Comparison of ENCODE assay signal across 8 cellular contexts in genomic region chr1:8423702-8424538, GRCh38.
DNase-seq lines count a peak whose midpoint lies in the region; ATAC-seq and TF ChIP-seq lines count a peak whose summit lies in the region.

No MANE protein-coding gene starts in this region.

- H3K27me3 Mint-ChIP-seq in GM23338 (ENCODE audit: insufficient read depth, low read depth, poor library complexity): peaks cover 16% of the 10 kb centered on the region
- no peaks in the 10 kb centered on the region for H3K27me3 Mint-ChIP-seq in stimulated activated naive CD8-positive, alpha-beta T cell treated with anti-CD3 and anti-CD28 coated beads, Interleukin-15, Interleukin-2, amounts not matched to agents 100 ng/mL and 50 ng/mL, for 24 hours

- no peaks in the 10 kb centered on the region for H3K9me3 ChIP-seq in BE2C
- H3K9me3 ChIP-seq in muscle layer of duodenum (ENCODE audit: control insufficient read depth in 1 of 2, low read length in 2 of 2): no peaks in the 10 kb centered on the region

- H3K9me3 Mint-ChIP-seq in GM23338: no peaks in the 10 kb centered on the region; the same call in 2 of the 3 replicates
- no peaks in the 10 kb centered on the region for H3K9me3 Mint-ChIP-seq in stimulated activated naive CD8-positive, alpha-beta T cell treated with anti-CD3 and anti-CD28 coated beads, Interleukin-15, Interleukin-2, amounts not matched to agents 100 ng/mL and 50 ng/mL, for 24 hours

- H3F3A ChIP-seq in GM23338 (replicated peaks; ENCODE audit: low read depth): peaks cover 9% of the 10 kb centered on the region; the same call in 1 of the 2 replicates

- H3K36me3 ChIP-seq in BE2C (0 out of 2 replicates have a peak, but pooled peaks cover 3% of the 10 kb centered on the region), GM23338 (ENCODE audit: insufficient read depth) (no peaks in the 10 kb centered on the region), muscle layer of duodenum (ENCODE audit: control insufficient read depth in 1 of 2, insufficient read depth in 2 of 2, low read length in 2 of 2) (peaks cover 7 to 15% of the 10 kb centered on the region in 2 donors)

- H3K4me3 ChIP-seq in BE2C (ENCODE audit: low read depth, low read length): peak overlapping the region; percentile 77
- peak overlapping the region; percentile 78 for H3K4me3 ChIP-seq in GM23338
- peak overlapping the region; percentile 63 for H3K4me3 ChIP-seq in epithelial cell of proximal tubule (ENCODE audit: low read depth, low read length)
- H3K4me3 ChIP-seq in muscle layer of duodenum (ENCODE audit: low read depth in 1 of 2, low read length in 2 of 2): peak overlapping the region; percentile 83 to 97

- peaks cover 4% of the 10 kb centered on the region; the same call in 1 of the 2 replicates for H3K9me2 ChIP-seq in GM23338 (ENCODE audit: insufficient read depth)

- TF ChIP-seq CTCF in BE2C (IDR thresholded peaks at IDR 0.05; ENCODE audit: low read depth, low read length) (no peak), GM23338 (conservative IDR thresholded peaks at IDR 0.05; ENCODE audit: low read depth in 2 of 2) (no peak), epithelial cell of proximal tubule (conservative IDR thresholded peaks at IDR 0.05; ENCODE audit: low read depth, low read length) (peak; percentile 8)

- ATAC-seq in GM23338: peak; percentile 71

- H4K20me1 ChIP-seq in GM23338 (replicated peaks; ENCODE audit: insufficient read depth): peaks cover 28% of the 10 kb centered on the region

- peak overlapping the region; percentile 96 for H3K27ac ChIP-seq in GM23338 (ENCODE audit: low read depth)
- H3K27ac ChIP-seq in muscle layer of duodenum (ENCODE audit: low read length): peak overlapping the region; percentile 89

- H3K4me1 Mint-ChIP-seq in GM23338: peaks cover 25% of the 10 kb centered on the region
- H3K4me1 Mint-ChIP-seq in stimulated activated naive CD8-positive, alpha-beta T cell treated with anti-CD3 and anti-CD28 coated beads, Interleukin-15, Interleukin-2, amounts not matched to agents 100 ng/mL and 50 ng/mL, for 24 hours (ENCODE audit: low read depth): peaks cover 48% of the 10 kb centered on the region

- peaks cover 4% of the 10 kb centered on the region; the same call in 1 of the 2 replicates for H3K4me1 ChIP-seq in BE2C
- H3K4me1 ChIP-seq in GM23338 (ENCODE audit: insufficient read depth): peaks cover 51% of the 10 kb centered on the region
- peaks cover 30 to 32% of the 10 kb centered on the region in 2 donors for H3K4me1 ChIP-seq in muscle layer of duodenum (ENCODE audit: control insufficient read depth in 1 of 2, insufficient read depth in 2 of 2, low read length in 2 of 2)

- H2AFZ ChIP-seq in GM23338: no peak overlapping the region

- H3K27ac Mint-ChIP-seq in GM23338: peak overlapping the region; percentile 96
- H3K27ac Mint-ChIP-seq in stimulated activated naive CD8-positive, alpha-beta T cell treated with anti-CD3 and anti-CD28 coated beads, Interleukin-15, Interleukin-2, amounts not matched to agents 100 ng/mL and 50 ng/mL, for 24 hours: peak overlapping the region; percentile 94

- peak overlapping the region; percentile 76 for H3K4me3 Mint-ChIP-seq in GM23338
- H3K4me3 Mint-ChIP-seq in stimulated activated naive CD8-positive, alpha-beta T cell treated with anti-CD3 and anti-CD28 coated beads, Interleukin-15, Interleukin-2, amounts not matched to agents 100 ng/mL and 50 ng/mL, for 24 hours: peak overlapping the region; percentile 83

- no peaks in the 10 kb centered on the region; the same call in 2 of the 3 replicates for H3K36me3 Mint-ChIP-seq in GM23338 (ENCODE audit: low read depth)
- H3K36me3 Mint-ChIP-seq in stimulated activated naive CD8-positive, alpha-beta T cell treated with anti-CD3 and anti-CD28 coated beads, Interleukin-15, Interleukin-2, amounts not matched to agents 100 ng/mL and 50 ng/mL, for 24 hours (ENCODE audit: low read depth): peaks cover 5% of the 10 kb centered on the region

- H3K79me2 ChIP-seq in GM23338 (replicated peaks; ENCODE audit: insufficient read depth): peaks cover 57% of the 10 kb centered on the region

- DNase-seq in BE2C (peak; percentile 62), GM23338 (ENCODE audit: low spot score) (peak; percentile 87), NCI-H748 treated with DMSO at 0.1 percent for 48 hours (lab: John Stamatoyannopoulos, UW) (peak; percentile 23), activated T-cell treated with anti-CD3 and anti-CD28 coated beads for 1 hour (ENCODE audit: low read depth) (peak; percentile 6), epithelial cell of proximal tubule (ENCODE audit: low read depth) (no peak), GOT3 (lab: John Stamatoyannopoulos, UW) (no peak)

- H3K4me2 ChIP-seq in GM23338: peak overlapping the region; percentile 93

- H3K27me3 ChIP-seq in BE2C: no peaks in the 10 kb centered on the region
- H3K27me3 ChIP-seq in GM23338 (ENCODE audit: insufficient read depth): no peaks in the 10 kb centered on the region
- H3K27me3 ChIP-seq in muscle layer of duodenum (ENCODE audit: low read depth, low read length): no peaks in the 10 kb centered on the region

TF ChIP-seq in GM23338, 12 proteins besides CTCF, POLR2A, EP300 and RAD21:
- TF ChIP-seq POLR2AphosphoS5 (IDR thresholded peaks at IDR 0.05; ENCODE audit: low read depth) (peak; percentile 18; the same call in 1 of the 2 replicates), ZNF114 (CRISPR knock-in tag; IDR thresholded peaks at IDR 0.05) (no peak), JUNB (IDR thresholded peaks at IDR 0.05; ENCODE audit: unreplicated experiment) (no peak), REST (IDR thresholded peaks at IDR 0.05; ENCODE audit: unreplicated experiment) (no peak), ZNF331 (CRISPR knock-in tag; IDR thresholded peaks at IDR 0.05; ENCODE audit: low read depth) (no peak), EZH2phosphoT487 (IDR thresholded peaks at IDR 0.05; ENCODE audit: unreplicated experiment) (no peak), CREB1 (CRISPR knock-in tag; IDR thresholded peaks at IDR 0.05; ENCODE audit: low read depth) (no peak), STAT1 (IDR thresholded peaks at IDR 0.05; ENCODE audit: unreplicated experiment) (no peak)
- TF ChIP-seq, protein P1, sequence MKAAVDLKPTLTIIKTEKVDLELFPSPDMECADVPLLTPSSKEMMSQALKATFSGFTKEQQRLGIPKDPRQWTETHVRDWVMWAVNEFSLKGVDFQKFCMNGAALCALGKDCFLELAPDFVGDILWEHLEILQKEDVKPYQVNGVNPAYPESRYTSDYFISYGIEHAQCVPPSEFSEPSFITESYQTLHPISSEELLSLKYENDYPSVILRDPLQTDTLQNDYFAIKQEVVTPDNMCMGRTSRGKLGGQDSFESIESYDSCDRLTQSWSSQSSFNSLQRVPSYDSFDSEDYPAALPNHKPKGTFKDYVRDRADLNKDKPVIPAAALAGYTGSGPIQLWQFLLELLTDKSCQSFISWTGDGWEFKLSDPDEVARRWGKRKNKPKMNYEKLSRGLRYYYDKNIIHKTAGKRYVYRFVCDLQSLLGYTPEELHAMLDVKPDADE (IDR thresholded peaks at IDR 0.05): no peak

Comparison
In these comparisons a context has a peak if more than half of its experiments do, and no peak if none do; other contexts are left out.
1. DNase-seq: peak in BE2C (single experiment), GM23338 (single experiment), NCI-H748 treated with DMSO at 0.1 percent for 48 hours (single experiment) and activated T-cell treated with anti-CD3 and anti-CD28 coated beads for 1 hour (single experiment); none in epithelial cell of proximal tubule (single experiment) and GOT3 (single experiment).
2. Peak in every context shown above with its lines, with median percentiles within 50 percentile points of each other: H3K4me3 ChIP-seq.